In genomic region chr5:55509768-55510522, GRCh38 we compare ENCODE assay signal across 15 cellular contexts. TPM values are rescaled to one million over a fixed set of nuclear protein-coding genes. Genes with fewer than 3 reads are reported as not detected.
DNase-seq lines count a peak whose midpoint lies in the region; ATAC-seq and TF ChIP-seq lines count a peak whose summit lies in the region.
"Had no signal": no experiment of that assay in that cellular context is flagged by ENCODE, and none has a peak within 500 bp of the region (broad histone marks: within the 10 kb centered on the region; RNA-seq: fewer than 3 reads in every experiment).

No MANE protein-coding gene starts in this region.

- no peak for TF ChIP-seq EP300 in sigmoid colon (IDR thresholded peaks at IDR 0.05)

- intact Hi-C loops in body of pancreas (cut with DNase I) = no loop called here
- intact Hi-C loops in left ventricle myocardium superior (cut with micrococcal nuclease) = no loop called here
- intact Hi-C loops in sigmoid colon (cut with DNase I) = loop anchor here (5.0 kb wide), 1 partner anchor 103 kb away; no protein-coding TSS in a partner anchor

- 20 to 29% methylated on average over 5 of the region's 5 CpGs for WGBS in body of pancreas, 2 donors
- 8 to 52% methylated on average over 5 of the region's 5 CpGs for WGBS in sigmoid colon, 2 donors

- H3K4me1 ChIP-seq in HEK293 (ENCODE audit: control insufficient read depth, insufficient read depth, low read length) = peaks cover 17% of the 10 kb centered on the region
- H3K4me1 ChIP-seq in body of pancreas = peaks cover 58% of the 10 kb centered on the region
- H3K4me1 ChIP-seq in sigmoid colon = peaks cover 0 to 66% (median 65%) of the 10 kb centered on the region in 4 donors

- TF ChIP-seq CTCF in HEK293 (tag by site-specific recombination; IDR thresholded peaks at IDR 0.05) (no peak), body of pancreas (IDR thresholded peaks at IDR 0.05) (no peak), sigmoid colon (IDR thresholded peaks at IDR 0.05) (no peak)

- H3K9me3 ChIP-seq in HEK293 (ENCODE audit: control insufficient read depth, insufficient read depth, low read depth, low read length) (no peaks in the 10 kb centered on the region), body of pancreas (no peaks in the 10 kb centered on the region), sigmoid colon (no peaks in the 10 kb centered on the region)
- H3K9me3 ChIP-seq: uterus had no signal

- no peaks in the 10 kb centered on the region for H3K36me3 ChIP-seq in HEK293 (ENCODE audit: control insufficient read depth in 2 of 2, insufficient read depth in 1 of 2, low read length in 2 of 2)
- H3K36me3 ChIP-seq in body of pancreas (replicated peaks in 1 of 2; ENCODE audit: insufficient read depth in 1 of 2, low read depth in 2 of 2) = no peaks in the 10 kb centered on the region
- H3K36me3 ChIP-seq in sigmoid colon = no peaks in the 10 kb centered on the region
- H3K36me3 ChIP-seq: uterus had no signal

- CTCF ChIA-PET in HEK293 (lab: Yijun Ruan, JAX) = interaction anchor here (0.5 to 1.6 kb wide), 6 partner anchors 10 to 262 kb away, joined by 3 to 5 read pairs (median 4); no protein-coding TSS in a partner anchor

- H3K27me3 ChIP-seq in body of pancreas = no peaks in the 10 kb centered on the region
- no peaks in the 10 kb centered on the region for H3K27me3 ChIP-seq in sigmoid colon
- H3K27me3 ChIP-seq: uterus had no signal

- TF ChIP-seq POLR2A in body of pancreas (IDR thresholded peaks at IDR 0.05) (no peak), sigmoid colon (IDR thresholded peaks at IDR 0.05) (no peak)

- H3K27ac ChIP-seq in HEK293 (ENCODE audit: extremely low read depth, low read depth, low read length) (no peak overlapping the region), body of pancreas (peak overlapping the region; percentile 20 to 56 (median 42)), sigmoid colon (peak overlapping the region in 3 of 4 donors; percentile 13 to 62 (median 20)), caudate nucleus (ENCODE audit: low read depth, low read length) (no peak overlapping the region)

- DNase-seq in body of pancreas (peak in 2 of 4 donors; percentile 34 to 60), left ventricle myocardium superior (no peak), sigmoid colon (no peak), NCI-H2081 treated with DMSO at 0.1 percent for 48 hours (lab: John Stamatoyannopoulos, UW) (no peak), GM03348 (ENCODE audit: low spot score) (no peak), caudate nucleus (lab: John Stamatoyannopoulos, UW) (no peak), UCSD-AML1 (lab: John Stamatoyannopoulos, UW; ENCODE audit: unreplicated experiment) (no peak)
- DNase-seq: activated naive CD4-positive, alpha-beta T cell; DMS153; glutamatergic neuron; GOT3; NCI-H2029 treated with DMSO at 0.1 percent for 48 hours; T-cell; uterus had no signal

- POLR2A ChIA-PET in HEK293 (lab: Yijun Ruan, JAX) = no interaction called here

- H3K4me3 ChIP-seq in HEK293 (ENCODE audit: low read depth, low read length) (no peak overlapping the region), body of pancreas (no peak overlapping the region), sigmoid colon (no peak overlapping the region)
- H3K4me3 ChIP-seq: uterus had no signal

- peak; percentile 86 for ATAC-seq in body of pancreas
- ATAC-seq in left ventricle myocardium superior = peak; percentile 76
- ATAC-seq: T-cell had no signal

TF ChIP-seq in HEK293, 187 proteins besides CTCF, POLR2A, EP300 and RAD21:
- TF ChIP-seq OSR2 (tag by site-specific recombination; IDR thresholded peaks at IDR 0.05) = 0 out of 2 replicates have a peak, but pooled peaks have one; percentile 8
- 0 out of 2 replicates have a peak, but pooled peaks have one; percentile 35 for TF ChIP-seq SCRT1 (tag by site-specific recombination; IDR thresholded peaks at IDR 0.05; ENCODE audit: borderline replicate concordance)
- no peak for TF ChIP-seq ZBTB1 (tag by site-specific recombination; IDR thresholded peaks at IDR 0.05)
- TF ChIP-seq ZNF366 (tag by site-specific recombination; conservative IDR thresholded peaks at IDR 0.05) = no peak
- TF ChIP-seq ZNF37A (tag by site-specific recombination; IDR thresholded peaks at IDR 0.05) = no peak
- TF ChIP-seq SCRT2 (tag by site-specific recombination; IDR thresholded peaks at IDR 0.05) = peak; percentile 47; the same call in 1 of the 2 replicates
- no peak for TF ChIP-seq ZNF596 (tag by site-specific recombination; IDR thresholded peaks at IDR 0.05)
- 0 out of 2 replicates have a peak, but pooled peaks have one; percentile 35 for TF ChIP-seq PRDM1 (tag by site-specific recombination; IDR thresholded peaks at IDR 0.05)

RNA-seq across cellular contexts. Expression of gene PLPP1, which starts 24.8 kb away (rescaled TPM):
- total RNA-seq in body of pancreas (100 to 1,000 TPM in 1 of 2 donors, 10 to 100 TPM in 1; 88.2 to 227 TPM), left ventricle myocardium superior (75.7 TPM), sigmoid colon (100 to 1,000 TPM; 264 to 355 (median 310) TPM)
- polyA plus RNA-seq in sigmoid colon = 10 to 100 TPM; 44.2 to 84.3 (median 47.4) TPM

Comparison
In these comparisons a context has a peak if more than half of its experiments do, and no peak if none do; other contexts are left out.
1. H3K27ac ChIP-seq: peak in body of pancreas (4 of 4) and sigmoid colon (3 of 4); none in HEK293 (single experiment) and caudate nucleus (single experiment).